In the genomic region with DNA sequence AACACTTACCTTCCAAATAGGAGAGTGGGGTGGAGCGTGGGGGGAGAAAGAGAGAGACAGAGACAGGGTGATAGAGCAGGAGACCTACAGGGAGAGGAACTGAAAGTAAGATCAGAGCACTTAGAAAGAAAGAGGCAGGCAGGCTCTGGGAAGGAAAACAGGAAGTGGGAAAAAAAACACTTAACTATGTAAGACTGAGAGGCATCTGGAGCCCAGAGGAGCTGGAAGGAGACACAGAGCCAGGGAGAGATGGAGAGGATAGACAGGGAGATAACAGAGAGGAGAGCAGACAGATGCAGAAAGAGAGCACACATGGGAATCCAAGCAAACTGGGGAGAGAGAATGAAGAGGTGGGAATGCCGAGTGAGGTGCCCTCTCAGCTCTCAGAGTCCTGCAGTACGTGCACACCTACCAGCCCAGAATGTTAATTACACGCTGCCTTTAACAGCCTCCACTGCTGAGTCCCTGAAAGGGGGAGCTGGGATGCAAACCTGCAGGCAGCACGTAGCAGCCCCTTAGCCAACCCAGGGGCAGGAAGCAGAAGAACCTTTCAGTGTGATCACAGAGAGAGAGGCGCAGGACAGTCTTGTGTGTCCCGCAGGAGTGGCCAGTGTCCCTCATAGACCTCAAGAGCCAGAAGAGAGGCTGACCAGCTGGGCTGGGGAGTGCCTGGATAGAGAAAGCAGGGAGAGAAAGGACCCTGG, we compare ENCODE assay signal across 8 cellular contexts.
DNase-seq lines count a peak whose midpoint lies in the region; ATAC-seq, FAIRE-seq and TF ChIP-seq lines count a peak whose summit lies in the region.

No MANE protein-coding gene starts in this region.

- intact Hi-C loops in left lung (cut with DNase I): no loop called here

- TF ChIP-seq CTCF in BE2C (IDR thresholded peaks at IDR 0.05; ENCODE audit: low read depth, low read length): no peak
- no peak for TF ChIP-seq CTCF in left lung (IDR thresholded peaks at IDR 0.05)

- in situ Hi-C loops in KBM-7 (cut with MboI; ENCODE audit: low pct_unique_long_range_greater_than_20kb, low sequenced_read_pairs): no loop called here

- H3K36me3 ChIP-seq in BE2C: no peaks in the 10 kb centered on the region
- H3K36me3 ChIP-seq in left lung: no peaks in the 10 kb centered on the region

- H3K4me3 ChIP-seq in BE2C (ENCODE audit: low read depth, low read length): peak overlapping the region; percentile 6
- H3K4me3 ChIP-seq in left lung: no peak overlapping the region

- ATAC-seq in left lung: peak; percentile 82
- ATAC-seq in GM18520 (IDR thresholded peaks at IDR 0.05; ENCODE audit: unreplicated experiment): no peak

- H3K9me3 ChIP-seq in BE2C (no peaks in the 10 kb centered on the region), left lung (no peaks in the 10 kb centered on the region)

- FAIRE-seq in GM19239 (lab: Jason Lieb, UNC): peak; percentile 53

- H3K27me3 ChIP-seq in BE2C (no peaks in the 10 kb centered on the region), left lung (peaks cover 0 to 6% of the 10 kb centered on the region in 2 donors)

- DNase-seq in BE2C (peak; percentile 61), GM19239 (ENCODE audit: insufficient read length, low spot score) (peak; percentile 35), KBM-7 (peak; percentile 41), amniotic epithelial cell (ENCODE audit: low read depth) (peak; percentile 71), left lung (no peak), ecto neural progenitor cell (ENCODE audit: low spot score) (no peak)
- no peak for DNase-seq in effector CD8-positive, alpha-beta T cell (lab: John Stamatoyannopoulos, UW)

- peak overlapping the region in 1 of 2 donors; percentile 23 for H3K27ac ChIP-seq in left lung

- H3K4me1 ChIP-seq in BE2C (peaks cover 67% of the 10 kb centered on the region), left lung (peaks cover 10 to 11% of the 10 kb centered on the region in 2 donors)

Comparison
In these comparisons a context has a peak if more than half of its experiments do, and no peak if none do; other contexts are left out.
1. DNase-seq: peak in BE2C (single experiment), GM19239 (single experiment), KBM-7 (single experiment) and amniotic epithelial cell (single experiment); none in left lung (0 of 2), effector CD8-positive, alpha-beta T cell (single experiment) and ecto neural progenitor cell (single experiment).